Comparison of ENCODE assay signal across 8 cellular contexts in genomic region chr20:49045440-49046086, GRCh38. TPM values are rescaled to one million over a fixed set of nuclear protein-coding genes. Genes with fewer than 3 reads are reported as not detected.
DNase-seq lines count a peak whose midpoint lies in the region; ATAC-seq and TF ChIP-seq lines count a peak whose summit lies in the region.

No MANE protein-coding gene starts in this region.

- POLR2A ChIA-PET in activated CD8-positive, alpha-beta T cell treated with anti-CD3 and anti-CD28 coated beads, Interleukin-2, amount 10 ng/mL, durations not matched to agents 7 days and 5 days (lab: Charles Lee): interaction anchor here (0.7 to 3.0 kb wide), 14 partner anchors 9 to 255 kb away, joined by 3 to 17 read pairs (median 6); partner anchors contain the start of genes ARFGEF2, DDX27, STAU1 and ZNFX1

- no peaks in the 10 kb centered on the region for H3K27me3 Mint-ChIP-seq in activated CD8-positive, alpha-beta T cell treated with anti-CD3 and anti-CD28 coated beads, Interleukin-2, amount 10 ng/mL, durations not matched to agents 7 days and 5 days (ENCODE audit: low read depth)
- no peaks in the 10 kb centered on the region for H3K27me3 Mint-ChIP-seq in progenitor cell of endocrine pancreas

- peaks cover 27% of the 10 kb centered on the region for H3K36me3 Mint-ChIP-seq in activated CD8-positive, alpha-beta T cell treated with anti-CD3 and anti-CD28 coated beads, Interleukin-2, amount 10 ng/mL, durations not matched to agents 7 days and 5 days (ENCODE audit: low read depth)
- peaks cover 7% of the 10 kb centered on the region for H3K36me3 Mint-ChIP-seq in progenitor cell of endocrine pancreas (ENCODE audit: insufficient read depth)

- ATAC-seq in HG03457 (IDR thresholded peaks at IDR 0.05; ENCODE audit: unreplicated experiment) (peak; percentile 7), Right ventricle myocardium superior (ENCODE audit: poor library complexity) (no peak), GM18520 (IDR thresholded peaks at IDR 0.05; ENCODE audit: unreplicated experiment) (no peak)
- peak; percentile 9 for ATAC-seq in activated CD8-positive, alpha-beta T cell treated with anti-CD3 and anti-CD28 coated beads, Interleukin-2, amount 10 ng/mL, durations not matched to agents 7 days and 5 days

- CTCF ChIA-PET in activated CD8-positive, alpha-beta T cell treated with anti-CD3 and anti-CD28 coated beads, Interleukin-2, amount 10 ng/mL, durations not matched to agents 7 days and 5 days (lab: Charles Lee): interaction anchor here (0.9 to 2.3 kb wide), 4 partner anchors 8 to 171 kb away, joined by 4 to 16 read pairs (median 7); no protein-coding TSS in a partner anchor

- no peak for TF ChIP-seq CTCF in progenitor cell of endocrine pancreas (IDR thresholded peaks at IDR 0.05; ENCODE audit: unreplicated experiment)

- H3K9me3 Mint-ChIP-seq in activated CD8-positive, alpha-beta T cell treated with anti-CD3 and anti-CD28 coated beads, Interleukin-2, amount 10 ng/mL, durations not matched to agents 7 days and 5 days (ENCODE audit: insufficient read depth): no peaks in the 10 kb centered on the region
- H3K9me3 Mint-ChIP-seq in progenitor cell of endocrine pancreas (ENCODE audit: low read depth): no peaks in the 10 kb centered on the region

- H3K4me1 Mint-ChIP-seq in activated CD8-positive, alpha-beta T cell treated with anti-CD3 and anti-CD28 coated beads, Interleukin-2, amount 10 ng/mL, durations not matched to agents 7 days and 5 days (ENCODE audit: low read depth): peaks cover 30% of the 10 kb centered on the region
- peaks cover 11% of the 10 kb centered on the region for H3K4me1 Mint-ChIP-seq in progenitor cell of endocrine pancreas (ENCODE audit: low read depth)

- intact Hi-C loops in Right ventricle myocardium superior (cut with DNase I): no loop called here

- peak; percentile 27 for DNase-seq in GM03348 (ENCODE audit: low spot score)
- peak; percentile 59 for DNase-seq in activated CD8-positive, alpha-beta T cell treated with anti-CD3 and anti-CD28 coated beads, Interleukin-2, amount 10 ng/mL, durations not matched to agents 7 days and 5 days
- DNase-seq in Right ventricle myocardium superior: peak; percentile 70
- no peak for DNase-seq in progenitor cell of endocrine pancreas (ENCODE audit: low spot score, unreplicated experiment)
- DNase-seq in NCI-H2107 (lab: John Stamatoyannopoulos, UW): no peak
- no peak for DNase-seq in LoVo (ENCODE audit: low spot score)

- H3K27ac Mint-ChIP-seq in activated CD8-positive, alpha-beta T cell treated with anti-CD3 and anti-CD28 coated beads, Interleukin-2, amount 10 ng/mL, durations not matched to agents 7 days and 5 days: peak overlapping the region; percentile 100
- peak overlapping the region; percentile 99 for H3K27ac Mint-ChIP-seq in progenitor cell of endocrine pancreas

- H3K4me3 Mint-ChIP-seq in activated CD8-positive, alpha-beta T cell treated with anti-CD3 and anti-CD28 coated beads, Interleukin-2, amount 10 ng/mL, durations not matched to agents 7 days and 5 days: peak overlapping the region; percentile 99
- peak overlapping the region; percentile 99 for H3K4me3 Mint-ChIP-seq in progenitor cell of endocrine pancreas (ENCODE audit: low read depth)

RNA-seq across cellular contexts. Expression of gene CSE1L, which starts 0.5 kb away (rescaled TPM):
- 100 to 1,000 TPM in 1 of 2 experiments, 10 to 100 TPM in 1; 98.0 to 102 TPM for total RNA-seq in activated CD8-positive, alpha-beta T cell treated with anti-CD3 and anti-CD28 coated beads, Interleukin-2, amount 10 ng/mL, durations not matched to agents 7 days and 5 days
- 36.7 TPM for total RNA-seq in Right ventricle myocardium superior
- 99.9 and 100 TPM in 2 replicates for total RNA-seq in progenitor cell of endocrine pancreas

Comparison
In these comparisons a context has a peak if more than half of its experiments do, and no peak if none do; other contexts are left out.
1. DNase-seq: peak in GM03348 (single experiment), activated CD8-positive, alpha-beta T cell treated with anti-CD3 and anti-CD28 coated beads, Interleukin-2, amount 10 ng/mL, durations not matched to agents 7 days and 5 days (single experiment) and Right ventricle myocardium superior (single experiment); none in progenitor cell of endocrine pancreas (single experiment), NCI-H2107 (single experiment) and LoVo (single experiment).
2. ATAC-seq: peak in HG03457 (single experiment) and activated CD8-positive, alpha-beta T cell treated with anti-CD3 and anti-CD28 coated beads, Interleukin-2, amount 10 ng/mL, durations not matched to agents 7 days and 5 days (single experiment); none in Right ventricle myocardium superior (single experiment) and GM18520 (single experiment).